10 cellular contexts compared by ENCODE assay signal in genomic region chr1:209057901-209058300, GRCh38.
"Had no signal": no experiment of that assay in that cellular context is flagged by ENCODE, and none has a peak within 500 bp of the region (broad histone marks: within the 10 kb centered on the region; RNA-seq: fewer than 3 reads in every experiment).

No MANE protein-coding gene starts in this region.

- ATAC-seq: HCT116 had no signal

- H3K9me3 ChIP-seq: HAP-1 had no signal

- H3K36me3 ChIP-seq: HAP-1 had no signal

- DNase-seq: GM23248, GOT3, H7, HFFc6, Kasumi-1, KBM-7 had no signal

- H3K4me1 ChIP-seq: HAP-1 had no signal

- H3K27ac ChIP-seq: GM23248, HL-60, KMS-11 had no signal

- H3K9ac ChIP-seq: GM23248, KMS-11 had no signal

- H3K4me3 ChIP-seq: GM23248, HAP-1 had no signal

- H2AFZ ChIP-seq: GM23248 had no signal

- H3K4me2 ChIP-seq: KMS-11 had no signal
